In the genomic region with DNA sequence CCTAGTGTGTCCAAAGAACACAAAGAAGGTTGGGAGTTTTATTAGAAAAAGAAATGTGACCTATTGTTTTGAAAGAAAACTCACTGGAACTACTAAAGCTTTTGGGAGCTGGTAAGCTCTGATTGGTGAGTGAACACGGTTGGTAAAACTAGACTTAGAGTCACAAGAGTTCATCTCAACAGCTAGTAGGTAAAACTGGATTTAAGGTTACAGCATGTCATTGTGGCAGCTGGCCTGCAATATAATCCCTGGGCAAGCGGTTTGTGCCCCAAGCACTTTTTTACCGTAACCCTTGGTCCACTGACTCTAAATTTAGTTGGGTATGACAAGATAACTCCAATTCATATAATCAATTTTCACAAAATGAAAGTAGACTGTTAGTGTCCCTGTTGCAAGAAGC, we compare ENCODE assay signal across 24 cellular contexts.
"Had no signal": no experiment of that assay in that cellular context is flagged by ENCODE, and none has a peak within 500 bp of the region (broad histone marks: within the 10 kb centered on the region; RNA-seq: fewer than 3 reads in every experiment).

No MANE protein-coding gene starts in this region.

- H3K27ac ChIP-seq: ascending aorta, body of pancreas, KMS-11, Peyer's patch, RWPE1, SJSA1 had no signal

- H3K27me3 Mint-ChIP-seq: activated CD4-positive, alpha-beta memory T cell treated with anti-CD3 and anti-CD28 coated beads for 36 hours; activated CD4-positive, alpha-beta T cell treated with anti-CD3 and anti-CD28 coated beads, Interleukin-2, amount 10 ng/mL, durations not matched to agents 7 days and 5 days; activated naive CD8-positive, alpha-beta T cell treated with anti-CD3 and anti-CD28 coated beads, Interleukin-2, amount 50 U/mL, for 24 hours had no signal

- DNase-seq: activated CD4-positive, alpha-beta memory T cell treated with anti-CD3 and anti-CD28 coated beads for 36 hours; activated CD4-positive, alpha-beta T cell treated with anti-CD3 and anti-CD28 coated beads, Interleukin-2, amount 10 ng/mL, durations not matched to agents 7 days and 5 days; activated CD4-positive, CD25-positive, alpha-beta regulatory T cell; activated CD8-positive, alpha-beta memory T cell treated with anti-CD3 and anti-CD28 coated beads for 24 hours; activated effector memory CD4-positive, alpha-beta T cell treated with anti-CD3 and anti-CD28 coated beads, Interleukin-2, amount 50 U/mL, for 16 hours; activated naive CD4-positive, alpha-beta T cell treated with Interleukin-2 at 50 U/mL for 16 hours; activated naive CD8-positive, alpha-beta T cell treated with anti-CD3 and anti-CD28 coated beads, Interleukin-2, amount 50 U/mL, for 24 hours; activated T-cell treated with anti-CD3 and anti-CD28 coated beads, Interleukin-2, amount 50 U/mL, for 4 hours; amniotic stem cell; body of pancreas; NCI-H1092; NCI-H1417; NCI-H1930; NCI-H2171 treated with DMSO at 0.1 percent for 48 hours; NCI-H226; NCI-H526; Peyer's patch; SHP77 had no signal

- H3K4me3 Mint-ChIP-seq: activated CD4-positive, alpha-beta memory T cell treated with anti-CD3 and anti-CD28 coated beads for 36 hours; activated CD4-positive, alpha-beta T cell treated with anti-CD3 and anti-CD28 coated beads, Interleukin-2, amount 10 ng/mL, durations not matched to agents 7 days and 5 days; activated naive CD8-positive, alpha-beta T cell treated with anti-CD3 and anti-CD28 coated beads, Interleukin-2, amount 50 U/mL, for 24 hours; activated T-cell treated with anti-CD3 and anti-CD28 coated beads, Interleukin-2, amount 50 U/mL, for 4 hours; T-helper 1 cell treated with Interleukin-12 subunit alpha and Interleukin-12 subunit beta and Interleukin-4 antibody, amounts not matched to agents 30 μg/mL and 1 μg/mL, for 36 hours had no signal

- H3K4me1 Mint-ChIP-seq: activated CD4-positive, alpha-beta T cell treated with anti-CD3 and anti-CD28 coated beads, Interleukin-2, amount 10 ng/mL, durations not matched to agents 7 days and 5 days; activated naive CD8-positive, alpha-beta T cell treated with anti-CD3 and anti-CD28 coated beads, Interleukin-2, amount 50 U/mL, for 24 hours had no signal

- H3K27ac Mint-ChIP-seq: activated CD4-positive, alpha-beta memory T cell treated with anti-CD3 and anti-CD28 coated beads for 36 hours; activated CD4-positive, alpha-beta T cell treated with anti-CD3 and anti-CD28 coated beads, Interleukin-2, amount 10 ng/mL, durations not matched to agents 7 days and 5 days; activated naive CD8-positive, alpha-beta T cell treated with anti-CD3 and anti-CD28 coated beads, Interleukin-2, amount 50 U/mL, for 24 hours; T-helper 1 cell treated with Interleukin-12 subunit alpha and Interleukin-12 subunit beta and Interleukin-4 antibody, amounts not matched to agents 30 μg/mL and 1 μg/mL, for 36 hours had no signal

- H3K27me3 ChIP-seq: ascending aorta, body of pancreas, Peyer's patch, SJSA1 had no signal

- H3K9me3 Mint-ChIP-seq: activated CD4-positive, alpha-beta memory T cell treated with anti-CD3 and anti-CD28 coated beads for 36 hours; activated CD4-positive, alpha-beta T cell treated with anti-CD3 and anti-CD28 coated beads, Interleukin-2, amount 10 ng/mL, durations not matched to agents 7 days and 5 days; activated naive CD4-positive, alpha-beta T cell treated with anti-CD3 and anti-CD28 coated beads, Interleukin-2, amount 50 U/mL, for 72 hours; activated naive CD8-positive, alpha-beta T cell treated with anti-CD3 and anti-CD28 coated beads, Interleukin-2, amount 50 U/mL, for 24 hours; activated T-cell treated with anti-CD3 and anti-CD28 coated beads, Interleukin-2, amount 50 U/mL, for 4 hours; T-helper 1 cell treated with Interleukin-12 subunit alpha and Interleukin-12 subunit beta and Interleukin-4 antibody, amounts not matched to agents 30 μg/mL and 1 μg/mL, for 36 hours had no signal

- H3K4me1 ChIP-seq: ascending aorta, body of pancreas, Peyer's patch, SJSA1 had no signal

- H3K9me3 ChIP-seq: ascending aorta, body of pancreas, Peyer's patch, SJSA1 had no signal

- H3K4me3 ChIP-seq: ascending aorta, body of pancreas, Peyer's patch, SJSA1 had no signal

- H3K9ac ChIP-seq: KMS-11 had no signal
